Comparison of ENCODE assay signal across 8 cellular contexts in the genomic region with DNA sequence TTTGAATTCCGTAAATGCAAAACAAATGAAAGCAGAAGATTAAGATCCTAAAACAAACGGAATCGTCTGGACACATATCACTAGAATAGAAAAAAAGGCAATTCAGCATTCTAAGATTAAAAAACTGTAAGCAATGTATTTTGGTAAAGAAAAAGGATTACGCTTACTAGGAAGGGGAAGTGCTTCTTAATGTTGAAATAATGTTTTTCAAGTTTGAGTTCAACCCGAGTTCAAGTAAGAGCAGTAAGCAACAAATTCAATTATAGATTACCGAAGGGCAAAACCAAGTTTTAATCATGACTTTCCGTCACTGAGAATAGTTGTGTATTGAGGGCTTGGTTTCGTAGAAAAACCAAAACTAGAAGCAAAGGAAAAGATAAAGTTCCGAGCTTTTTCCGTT. TPM values are rescaled to one million over a fixed set of nuclear protein-coding genes. Genes with fewer than 3 reads are reported as not detected.
DNase-seq lines count a peak whose midpoint lies in the region; ATAC-seq, FAIRE-seq and TF ChIP-seq lines count a peak whose summit lies in the region.

No MANE protein-coding gene starts in this region.

- TF ChIP-seq POLR2A in esophagus muscularis mucosa (IDR thresholded peaks at IDR 0.05; ENCODE audit: low read depth) (no peak), sigmoid colon (IDR thresholded peaks at IDR 0.05) (no peak)

- peaks cover 15 to 29% (median 22%) of the 10 kb centered on the region in 4 donors for H3K4me1 ChIP-seq in esophagus muscularis mucosa
- peaks cover 0 to 23% (median 15%) of the 10 kb centered on the region in 4 donors for H3K4me1 ChIP-seq in sigmoid colon

- no peak for TF ChIP-seq EP300 in esophagus muscularis mucosa (IDR thresholded peaks at IDR 0.05)
- TF ChIP-seq EP300 in sigmoid colon (IDR thresholded peaks at IDR 0.05) = no peak

- H3K27me3 ChIP-seq in esophagus muscularis mucosa (no peaks in the 10 kb centered on the region), sigmoid colon (no peaks in the 10 kb centered on the region)

- H3K4me3 ChIP-seq in esophagus muscularis mucosa (peak overlapping the region; percentile 66 to 81 (median 76)), sigmoid colon (peak overlapping the region; percentile 56 to 72 (median 61))

- H3K9me3 ChIP-seq in esophagus muscularis mucosa = no peaks in the 10 kb centered on the region
- H3K9me3 ChIP-seq in sigmoid colon = no peaks in the 10 kb centered on the region

- WGBS in esophagus muscularis mucosa = under 1% methylated on average over 10 of the region's 10 CpGs
- 1 to 2% methylated on average over 10 of the region's 10 CpGs for WGBS in sigmoid colon, 2 donors

- FAIRE-seq in GM18507 (lab: Jason Lieb, UNC) = peak; percentile 31

- H3K27ac ChIP-seq in esophagus muscularis mucosa (replicated peaks in 1 of 4) = peak overlapping the region; percentile 87 to 94 (median 90)
- H3K27ac ChIP-seq in sigmoid colon = peak overlapping the region; percentile 87 to 91 (median 88)

- TF ChIP-seq CTCF in esophagus muscularis mucosa (IDR thresholded peaks at IDR 0.05) (no peak), sigmoid colon (IDR thresholded peaks at IDR 0.05) (no peak), GM10266 (IDR thresholded peaks at IDR 0.05; ENCODE audit: control insufficient read depth, insufficient read depth, low read depth, missing control alignments) (no peak)

- no peak for DNase-seq in GM18507 (ENCODE audit: extremely low spot score, insufficient read length, low read depth)
- peak; percentile 31 for DNase-seq in RKO (ENCODE audit: low spot score)
- DNase-seq in esophagus muscularis mucosa (ENCODE audit: extremely low spot score) = no peak
- DNase-seq in sigmoid colon = no peak
- DNase-seq in kidney tubule cell (ENCODE audit: low spot score) = no peak
- DNase-seq in GM10266 (ENCODE audit: extremely low spot score) = no peak

- intact Hi-C loops in esophagus muscularis mucosa (cut with DNase I) = no loop called here
- intact Hi-C loops in sigmoid colon (cut with DNase I) = no loop called here

- ATAC-seq in HG02623 (IDR thresholded peaks at IDR 0.05; ENCODE audit: unreplicated experiment) (no peak), HG02678 (IDR thresholded peaks at IDR 0.05; ENCODE audit: unreplicated experiment) (no peak)

- H3K36me3 ChIP-seq in esophagus muscularis mucosa (peaks cover 0 to 4% (median 0%) of the 10 kb centered on the region in 4 donors), sigmoid colon (no peaks in the 10 kb centered on the region)

RNA-seq across cellular contexts. Expression of gene CIP2A, which starts 0.6 kb away (rescaled TPM):
- total RNA-seq in esophagus muscularis mucosa (1 to 10 TPM; 2.0 to 6.2 (median 2.1) TPM), sigmoid colon (1 to 10 TPM in 3 of 4 donors, under 1 TPM in 1; 0.99 to 4.3 (median 3.0) TPM)
- 1 to 10 TPM in 2 of 3 donors, under 1 TPM in 1; 0.60 to 5.4 (median 1.6) TPM for polyA plus RNA-seq in sigmoid colon

RNA-seq across cellular contexts. Expression of gene DZIP3, which starts 0.9 kb away (rescaled TPM):
- 10 to 100 TPM in 1 of 4 donors, 1 to 10 TPM in 3; 6.7 to 14.5 (median 8.7) TPM for total RNA-seq in esophagus muscularis mucosa
- total RNA-seq in sigmoid colon = 10 to 100 TPM in 1 of 4 donors, 1 to 10 TPM in 3; 8.8 to 12.0 (median 9.3) TPM
- polyA plus RNA-seq in sigmoid colon = 1 to 10 TPM; 1.2 to 4.8 (median 1.8) TPM
